ENCODE assay signal across 21 cellular contexts in genomic region chr16:49454426-49455180, GRCh38.
DNase-seq lines count a peak whose midpoint lies in the region; ATAC-seq, FAIRE-seq and TF ChIP-seq lines count a peak whose summit lies in the region.
"Had no signal": no experiment of that assay in that cellular context is flagged by ENCODE, and none has a peak within 500 bp of the region (broad histone marks: within the 10 kb centered on the region; RNA-seq: fewer than 3 reads in every experiment).

No MANE protein-coding gene starts in this region.

- intact Hi-C loops in HCT116 (cut with micrococcal nuclease) (no loop called here), A673 (cut with micrococcal nuclease; ENCODE audit: unreplicated experiment) (no loop called here)

- H3K4ac ChIP-seq in H1 (replicated peaks; ENCODE audit: insufficient read length, low read depth, low read length) = no peak overlapping the region

- TF ChIP-seq EP300 in H1 (IDR thresholded peaks at IDR 0.05; ENCODE audit: borderline replicate concordance in 1 of 2, low read depth in 2 of 2, low read length in 2 of 2) = no peak

- no peak overlapping the region for H2AK5ac ChIP-seq in H1 (ENCODE audit: low read depth, low read length)

- TF ChIP-seq RAD21 in HCT116 (IDR thresholded peaks at IDR 0.05; ENCODE audit: low read depth) = no peak
- no peak for TF ChIP-seq RAD21 in H1 (IDR thresholded peaks at IDR 0.05 in 1 of 2, conservative IDR thresholded peaks at IDR 0.05 in 1 of 2; ENCODE audit: low read depth in 2 of 2, low read length in 2 of 2)

- H3K4me1 ChIP-seq in GM23338 (ENCODE audit: insufficient read depth) (peaks cover 14% of the 10 kb centered on the region; the same call in 1 of the 2 replicates), HCT116 (ENCODE audit: control insufficient read depth in 1 of 2, insufficient read depth in 2 of 2, low read length in 2 of 2) (peaks cover 0 to 3% of the 10 kb centered on the region in 2 experiments; a peak in 1 of 4 replicates), H1 (replicated peaks in 1 of 4; ENCODE audit: control insufficient read depth in 3 of 4, insufficient read depth in 4 of 4, low read length in 3 of 4) (peaks cover 0 to 9% (median 3%) of the 10 kb centered on the region in 4 experiments; a peak in 6 of 7 replicates), A673 (ENCODE audit: insufficient read depth, low read length, poor library complexity, severe bottlenecking) (no peaks in the 10 kb centered on the region)
- H3K4me1 ChIP-seq: Peyer's patch had no signal

- BruUV-seq in HCT116 (replicated peaks; lab: Mats Ljungman, UMichigan) (no TSS peak), A673 (replicated peaks; lab: Mats Ljungman, UMichigan) (no TSS peak)

- H3K36me3 ChIP-seq in GM23338 (ENCODE audit: insufficient read depth) = no peaks in the 10 kb centered on the region
- H3K36me3 ChIP-seq in HCT116 (ENCODE audit: control insufficient read depth in 1 of 2, insufficient read depth in 2 of 2, low read length in 2 of 2) = no peaks in the 10 kb centered on the region
- no peaks in the 10 kb centered on the region for H3K36me3 ChIP-seq in H1 (ENCODE audit: control insufficient read depth in 2 of 4, insufficient read depth in 4 of 4, low read length in 3 of 4)
- no peaks in the 10 kb centered on the region for H3K36me3 ChIP-seq in A673 (ENCODE audit: insufficient read depth, low read length, poor library complexity, severe bottlenecking)
- no peaks in the 10 kb centered on the region for H3K36me3 ChIP-seq in brain microvascular endothelial cell (replicated peaks)
- H3K36me3 ChIP-seq: Peyer's patch had no signal

- H3K9me3 ChIP-seq in HCT116 (ENCODE audit: control insufficient read depth in 1 of 2, insufficient read depth in 1 of 2, low read depth in 1 of 2, low read length in 2 of 2) (no peaks in the 10 kb centered on the region), H1 (ENCODE audit: insufficient read depth in 2 of 2, low read depth in 1 of 2, low read length in 1 of 2) (no peaks in the 10 kb centered on the region), A673 (ENCODE audit: low read depth, low read length, poor library complexity, severe bottlenecking) (no peaks in the 10 kb centered on the region)
- H3K9me3 ChIP-seq: Peyer's patch had no signal

- RAD21 ChIA-PET in HCT116 (lab: Charles Lee; ENCODE audit: low non-redundant PET in 1 of 2, low total read pairs in 2 of 2, uncharacterized antibody in 2 of 2, unreplicated experiment in 2 of 2) = no interaction called here

- H2BK15ac ChIP-seq in H1 (ENCODE audit: low read length) = no peak overlapping the region

- no peak overlapping the region for H2BK5ac ChIP-seq in H1 (ENCODE audit: low read depth, low read length)

- H3K9me2 ChIP-seq in GM23338 (ENCODE audit: insufficient read depth) = no peaks in the 10 kb centered on the region
- no peaks in the 10 kb centered on the region for H3K9me2 ChIP-seq in HCT116 (ENCODE audit: insufficient read depth)

- H2BK120ac ChIP-seq in H1 (replicated peaks; ENCODE audit: low read depth, low read length) = no peak overlapping the region

- no peak overlapping the region for H3K14ac ChIP-seq in H1 (ENCODE audit: insufficient read length)

- TF ChIP-seq POLR2A in HCT116 (IDR thresholded peaks at IDR 0.05; ENCODE audit: borderline replicate concordance, extremely low read depth, insufficient read depth, insufficient read length) (no peak), H1 (IDR thresholded peaks at IDR 0.05; ENCODE audit: control extremely low read depth in 1 of 2, low read depth in 2 of 2, low read length in 2 of 2) (no peak)

- no peak overlapping the region for H3K23ac ChIP-seq in H1 (ENCODE audit: insufficient read length)

- no peak for TF ChIP-seq CTCF in GM23338 (conservative IDR thresholded peaks at IDR 0.05; ENCODE audit: low read depth in 2 of 2)
- no peak for TF ChIP-seq CTCF in HCT116 (IDR thresholded peaks at IDR 0.05 in 2 of 3, conservative IDR thresholded peaks at IDR 0.05 in 1 of 3; ENCODE audit: borderline replicate concordance in 1 of 3, insufficient read depth in 1 of 3, low read depth in 2 of 3, low read length in 2 of 3)
- no peak for TF ChIP-seq CTCF in H1 (IDR thresholded peaks at IDR 0.05; ENCODE audit: control extremely low read depth in 1 of 3, insufficient read depth in 1 of 3, low read depth in 1 of 3, low read length in 3 of 3)
- TF ChIP-seq CTCF in osteocyte (IDR thresholded peaks at IDR 0.05) = no peak
- TF ChIP-seq CTCF in A673 (conservative IDR thresholded peaks at IDR 0.05; ENCODE audit: low read depth, low read length) = no peak
- TF ChIP-seq CTCF in brain microvascular endothelial cell (IDR thresholded peaks at IDR 0.05; ENCODE audit: low read depth, low read length, missing control alignments) = no peak

- H3K9ac ChIP-seq in HCT116 (ENCODE audit: low read length) = no peak overlapping the region
- H3K9ac ChIP-seq in H1 (replicated peaks in 1 of 4; ENCODE audit: extremely low read depth in 1 of 4, low read depth in 3 of 4, low read length in 3 of 4) = no peak overlapping the region
- H3K9ac ChIP-seq: GM23248 had no signal

- H3K27ac Mint-ChIP-seq in GM23338 (no peak overlapping the region), osteocyte (ENCODE audit: unreplicated experiment) (no peak overlapping the region)
- H3K27ac Mint-ChIP-seq: B cell; CD4-positive, alpha-beta T cell had no signal

- no peak for FAIRE-seq in H1 (lab: Jason Lieb, UNC)

- H2BK20ac ChIP-seq in H1 (ENCODE audit: low read length) = no peak overlapping the region

- H3K27ac ChIP-seq in GM23338 (ENCODE audit: low read depth) (no peak overlapping the region), HCT116 (ENCODE audit: low read depth, low read length) (no peak overlapping the region), H1 (ENCODE audit: low read depth, low read length) (no peak overlapping the region), A673 (ENCODE audit: low read depth, low read length, poor library complexity, severe bottlenecking) (no peak overlapping the region), brain microvascular endothelial cell (no peak overlapping the region)
- H3K27ac ChIP-seq: GM23248, Peyer's patch, SK-N-MC had no signal

- H4K91ac ChIP-seq in H1 (replicated peaks; ENCODE audit: insufficient read length, low read length) = no peak overlapping the region

- H3K4me3 ChIP-seq in GM23338 = no peak overlapping the region
- peak overlapping the region in 1 of 2 experiments; percentile 4; a peak in 2 of 4 replicates for H3K4me3 ChIP-seq in HCT116 (replicated peaks in 1 of 2; ENCODE audit: low read depth in 1 of 2, low read length in 2 of 2)
- H3K4me3 ChIP-seq in H1 (ENCODE audit: extremely low read depth in 1 of 4, insufficient read depth in 2 of 4, low read depth in 3 of 4, low read length in 4 of 4) = no peak overlapping the region
- no peak overlapping the region for H3K4me3 ChIP-seq in A673 (ENCODE audit: low read depth, low read length, poor library complexity, severe bottlenecking)
- H3K4me3 ChIP-seq in brain microvascular endothelial cell (ENCODE audit: low read depth, low read length) = no peak overlapping the region
- H3K4me3 ChIP-seq: GM23248, Peyer's patch, SK-N-MC had no signal

- H3K79me2 ChIP-seq in GM23338 (replicated peaks; ENCODE audit: insufficient read depth) = no peaks in the 10 kb centered on the region
- H3K79me2 ChIP-seq in HCT116 (ENCODE audit: insufficient read depth, low read length) = no peaks in the 10 kb centered on the region
- H3K79me2 ChIP-seq in H1 (ENCODE audit: control insufficient read depth in 1 of 2, insufficient read depth in 2 of 2, low read length in 2 of 2) = no peaks in the 10 kb centered on the region

- CTCF ChIA-PET in HCT116 (lab: Charles Lee) (interaction anchor here (1.4 kb wide), 1 partner anchor 11 kb away, joined by 3 read pairs; no protein-coding TSS in a partner anchor), H1 (lab: Charles Lee; ENCODE audit: partially characterized antibody) (interaction anchor here (0.6 to 2.5 kb wide), 7 partner anchors 11 to 306 kb away, joined by 3 to 7 read pairs (median 4); no protein-coding TSS in a partner anchor), A673 (lab: Charles Lee) (no interaction called here)

- H2AFZ ChIP-seq in GM23338 (peak overlapping the region; percentile 63; the same call in 1 of the 2 replicates), HCT116 (ENCODE audit: low read depth, low read length, poor library complexity, severe bottlenecking) (peak overlapping the region; percentile 60), H1 (ENCODE audit: low read length) (no peak overlapping the region)
- H2AFZ ChIP-seq: GM23248 had no signal

- ATAC-seq in GM23338 = no peak
- no peak for ATAC-seq in HCT116

- no peaks in the 10 kb centered on the region; the same call in 1 of the 2 replicates for H3K79me1 ChIP-seq in H1 (ENCODE audit: low read depth, low read length)

- H3F3A ChIP-seq in GM23338 (replicated peaks; ENCODE audit: low read depth) = no peaks in the 10 kb centered on the region

- H3K27me3 ChIP-seq in GM23338 (ENCODE audit: insufficient read depth) (no peaks in the 10 kb centered on the region), HCT116 (ENCODE audit: insufficient read depth, low read length) (peaks cover 19% of the 10 kb centered on the region; the same call in 1 of the 2 replicates), H1 (replicated peaks in 1 of 4; ENCODE audit: control insufficient read depth in 3 of 4, extremely low read depth in 1 of 4, insufficient read depth in 3 of 4, low read length in 3 of 4) (no peaks in the 10 kb centered on the region; a peak in 2 of 7 replicates), A673 (replicated peaks; ENCODE audit: insufficient read depth, low read depth, low read length, poor library complexity) (no peaks in the 10 kb centered on the region), brain microvascular endothelial cell (replicated peaks) (no peaks in the 10 kb centered on the region)
- H3K27me3 ChIP-seq: Peyer's patch had no signal

- DNase-seq in GM23338 (ENCODE audit: low spot score) (no peak), HCT116 (ENCODE audit: low read depth, low spot score) (no peak), H1 (ENCODE audit: low read depth in 1 of 2, low spot score in 2 of 2) (no peak), osteocyte (ENCODE audit: extremely low spot score, unreplicated experiment) (peak; percentile 83), A673 (ENCODE audit: low spot score) (no peak), ecto neural progenitor cell (ENCODE audit: low spot score) (no peak), CD1c-positive myeloid dendritic cell (ENCODE audit: extremely low spot score) (no peak), brain microvascular endothelial cell (no peak)
- DNase-seq: DMS53, GM23248, KG1, NCI-H1048, NCI-H1436 treated with DMSO at 0.1 percent for 48 hours, NCI-H2081, NCI-H510A treated with DMSO at 0.1 percent for 48 hours, NCI-H82, Right ventricle myocardium superior had no signal

- H3K18ac ChIP-seq in H1 (ENCODE audit: extremely low read depth, low read length) = no peak overlapping the region

- H3K9me3 Mint-ChIP-seq in GM23338 (no peaks in the 10 kb centered on the region), osteocyte (ENCODE audit: unreplicated experiment) (no peaks in the 10 kb centered on the region)
- H3K9me3 Mint-ChIP-seq: CD4-positive, alpha-beta T cell had no signal

- H4K8ac ChIP-seq in H1 (ENCODE audit: extremely low read depth, insufficient read depth, low read length) = peak overlapping the region; percentile 63; the same call in 1 of the 2 replicates

- 86% methylated on average over 12 of the region's 12 CpGs; no CpG with 5 or more reads in 1 of the 2 experiments for WGBS in H1 (ENCODE audit: extremely low coverage in 1 of 2, insufficient coverage in 1 of 2, insufficient read length in 1 of 2, insufficient replicate concordance in 2 of 2, low coverage in 1 of 2, low lambda C conversion rate in 2 of 2, missing lambda C conversion rate in 1 of 2), 2 experiments

- no peak overlapping the region for H3K4me2 ChIP-seq in GM23338
- peak overlapping the region; percentile 23; the same call in 1 of the 2 replicates for H3K4me2 ChIP-seq in HCT116 (ENCODE audit: low read length)
- no peak overlapping the region for H3K4me2 ChIP-seq in H1 (ENCODE audit: insufficient read depth in 1 of 2, low read depth in 2 of 2, low read length in 2 of 2)

- POLR2A ChIA-PET in HCT116 (lab: Charles Lee) (no interaction called here), H1 (lab: Charles Lee; ENCODE audit: partially characterized antibody) (no interaction called here), A673 (lab: Charles Lee; ENCODE audit: low non-redundant PET) (no interaction called here)

- H3K27me3 Mint-ChIP-seq in GM23338 (ENCODE audit: insufficient read depth, low read depth, poor library complexity) (peaks cover 5% of the 10 kb centered on the region), osteocyte (ENCODE audit: unreplicated experiment) (peaks cover 34% of the 10 kb centered on the region)
- H3K27me3 Mint-ChIP-seq: CD4-positive, alpha-beta T cell had no signal

- no peak overlapping the region for H3K4me3 Mint-ChIP-seq in GM23338
- no peak overlapping the region for H3K4me3 Mint-ChIP-seq in osteocyte (ENCODE audit: unreplicated experiment)
- H3K4me3 Mint-ChIP-seq: B cell; CD4-positive, alpha-beta T cell had no signal

- no peaks in the 10 kb centered on the region for H4K20me1 ChIP-seq in GM23338 (replicated peaks; ENCODE audit: insufficient read depth)
- no peaks in the 10 kb centered on the region for H4K20me1 ChIP-seq in HCT116 (ENCODE audit: insufficient read depth)
- H4K20me1 ChIP-seq in H1 (replicated peaks in 1 of 2; ENCODE audit: control insufficient read depth in 1 of 2, insufficient read depth in 2 of 2, low read length in 2 of 2) = no peaks in the 10 kb centered on the region

- H4K5ac ChIP-seq in H1 (ENCODE audit: insufficient read length, low read depth, low read length) = no peak overlapping the region

- no peak overlapping the region for H3K56ac ChIP-seq in H1 (replicated peaks; ENCODE audit: insufficient read length, low read depth, low read length)

- in situ Hi-C loops in brain microvascular endothelial cell (cut with HindIII; ENCODE audit: low pct_ligation_motif_present, low sequenced_read_pairs) = no loop called here

- no peaks in the 10 kb centered on the region for H3K23me2 ChIP-seq in H1 (ENCODE audit: low read depth, low read length)

- H2BK12ac ChIP-seq in H1 (ENCODE audit: low read depth, low read length) = no peak overlapping the region

- no peaks in the 10 kb centered on the region for H3K36me3 Mint-ChIP-seq in GM23338 (ENCODE audit: low read depth)
- no peaks in the 10 kb centered on the region for H3K36me3 Mint-ChIP-seq in osteocyte (ENCODE audit: unreplicated experiment)

- H3K4me1 Mint-ChIP-seq in GM23338 = peaks cover 21% of the 10 kb centered on the region
- H3K4me1 Mint-ChIP-seq in osteocyte (ENCODE audit: unreplicated experiment) = no peaks in the 10 kb centered on the region
- H3K4me1 Mint-ChIP-seq: B cell had no signal
